26 cellular contexts compared by ENCODE assay signal in the genomic region with DNA sequence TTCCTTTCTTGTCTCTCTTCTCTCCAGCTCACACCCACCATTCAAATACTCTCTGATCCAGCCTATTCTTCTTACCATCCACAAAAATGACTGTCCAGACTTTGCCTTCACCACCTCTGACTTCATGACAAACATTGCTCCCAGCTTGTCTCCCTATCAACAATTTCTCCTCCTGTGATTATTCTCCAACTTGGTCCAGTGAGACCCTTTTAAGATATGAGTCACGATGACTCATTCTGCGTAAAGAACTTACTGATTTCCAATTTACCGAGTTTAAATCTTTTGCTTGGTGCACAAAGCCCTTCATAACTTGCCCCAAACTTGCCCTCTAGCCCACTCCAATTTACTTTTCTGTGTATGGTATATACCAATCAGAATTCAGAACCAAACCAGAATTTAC.
DNase-seq lines count a peak whose midpoint lies in the region; ATAC-seq and TF ChIP-seq lines count a peak whose summit lies in the region.
"Had no signal": no experiment of that assay in that cellular context is flagged by ENCODE, and none has a peak within 500 bp of the region (broad histone marks: within the 10 kb centered on the region; RNA-seq: fewer than 3 reads in every experiment).

No MANE protein-coding gene starts in this region.

- H3K27ac Mint-ChIP-seq in glutamatergic neuron (ENCODE audit: unreplicated experiment), result no peak overlapping the region
- H3K27ac Mint-ChIP-seq: activated CD8-positive, alpha-beta T cell treated with anti-CD3 and anti-CD28 coated beads, Interleukin-2, amount 10 ng/mL, durations not matched to agents 7 days and 5 days; activated naive CD8-positive, alpha-beta T cell treated with anti-CD3 and anti-CD28 coated beads, Interleukin-2, amount 10 ng/mL, durations not matched to agents 7 days and 5 days; GM23338 had no signal

- H3K4me1 Mint-ChIP-seq in glutamatergic neuron (ENCODE audit: low read depth, unreplicated experiment), result peaks cover 3% of the 10 kb centered on the region
- H3K4me1 Mint-ChIP-seq: activated naive CD8-positive, alpha-beta T cell treated with anti-CD3 and anti-CD28 coated beads, Interleukin-2, amount 10 ng/mL, durations not matched to agents 7 days and 5 days had no signal

- no peaks in the 10 kb centered on the region for H4K20me1 ChIP-seq in fibroblast of lung (ENCODE audit: control insufficient read depth, extremely low read depth, insufficient read depth, low read length)
- no peaks in the 10 kb centered on the region for H4K20me1 ChIP-seq in osteoblast (ENCODE audit: insufficient read depth, low read length)
- H4K20me1 ChIP-seq: BLaER1 had no signal

- H3K36me3 ChIP-seq in fibroblast of lung (ENCODE audit: control insufficient read depth, insufficient read depth, low read length) (no peaks in the 10 kb centered on the region), osteoblast (ENCODE audit: insufficient read depth, low read length) (no peaks in the 10 kb centered on the region)
- H3K36me3 ChIP-seq: BLaER1, prostate gland, SJSA1, upper lobe of left lung had no signal

- H3K4me3 ChIP-seq in fibroblast of lung (replicated peaks in 1 of 4; ENCODE audit: control extremely low read depth in 1 of 4, insufficient read depth in 1 of 4, low read depth in 3 of 4, low read length in 4 of 4), result no peak overlapping the region
- H3K4me3 ChIP-seq in osteoblast (ENCODE audit: insufficient read depth, low read length), result no peak overlapping the region
- H3K4me3 ChIP-seq: BLaER1, body of pancreas, GM23338, lung, prostate gland, SJSA1, skin epidermis, upper lobe of left lung had no signal

- H3K36me3 Mint-ChIP-seq in glutamatergic neuron (ENCODE audit: unreplicated experiment), result no peaks in the 10 kb centered on the region
- H3K36me3 Mint-ChIP-seq: activated naive CD8-positive, alpha-beta T cell treated with anti-CD3 and anti-CD28 coated beads, Interleukin-2, amount 10 ng/mL, durations not matched to agents 7 days and 5 days had no signal

- H3K9me3 ChIP-seq in fibroblast of lung (ENCODE audit: control insufficient read depth, insufficient read depth, low read depth, low read length), result no peaks in the 10 kb centered on the region
- no peaks in the 10 kb centered on the region for H3K9me3 ChIP-seq in osteoblast (ENCODE audit: low read depth, low read length)
- H3K9me3 ChIP-seq: BLaER1, body of pancreas, Caco-2, prostate gland, SJSA1, upper lobe of left lung had no signal

- peaks cover 18% of the 10 kb centered on the region for H3K4me1 ChIP-seq in fibroblast of lung (ENCODE audit: control insufficient read depth, extremely low read depth, insufficient read depth, low read length)
- peaks cover 59% of the 10 kb centered on the region for H3K4me1 ChIP-seq in osteoblast (ENCODE audit: insufficient read depth, low read length)
- H3K4me1 ChIP-seq: BLaER1, Caco-2, prostate gland had no signal

- H3K9ac ChIP-seq in fibroblast of lung (ENCODE audit: insufficient read depth, low read length), result no peak overlapping the region
- H3K9ac ChIP-seq: BLaER1, KMS-11 had no signal

- H3K4me3 Mint-ChIP-seq in glutamatergic neuron (ENCODE audit: unreplicated experiment), result no peak overlapping the region
- H3K4me3 Mint-ChIP-seq: activated CD8-positive, alpha-beta T cell treated with anti-CD3 and anti-CD28 coated beads, Interleukin-2, amount 10 ng/mL, durations not matched to agents 7 days and 5 days; activated naive CD8-positive, alpha-beta T cell treated with anti-CD3 and anti-CD28 coated beads, Interleukin-2, amount 10 ng/mL, durations not matched to agents 7 days and 5 days; GM23338 had no signal

- H2AFZ ChIP-seq in fibroblast of lung (ENCODE audit: low read length), result no peak overlapping the region
- no peak overlapping the region for H2AFZ ChIP-seq in osteoblast (ENCODE audit: low read length)
- H2AFZ ChIP-seq: GM23338 had no signal

- H3K79me2 ChIP-seq in fibroblast of lung (ENCODE audit: control insufficient read depth, insufficient read depth, low read length) (no peaks in the 10 kb centered on the region), osteoblast (ENCODE audit: insufficient read depth, low read length) (no peaks in the 10 kb centered on the region)

- no peaks in the 10 kb centered on the region for H3K27me3 Mint-ChIP-seq in glutamatergic neuron (ENCODE audit: unreplicated experiment)

- no peaks in the 10 kb centered on the region for H3K27me3 ChIP-seq in fibroblast of lung (ENCODE audit: control insufficient read depth, insufficient read depth, low read length)
- no peaks in the 10 kb centered on the region for H3K27me3 ChIP-seq in osteoblast (ENCODE audit: insufficient read depth, low read length)
- H3K27me3 ChIP-seq: BLaER1, body of pancreas, SJSA1, upper lobe of left lung had no signal

- H3K9me3 Mint-ChIP-seq in glutamatergic neuron (ENCODE audit: unreplicated experiment), result no peaks in the 10 kb centered on the region
- H3K9me3 Mint-ChIP-seq: activated naive CD8-positive, alpha-beta T cell treated with anti-CD3 and anti-CD28 coated beads, Interleukin-2, amount 10 ng/mL, durations not matched to agents 7 days and 5 days; GM23338 had no signal

- H3K27ac ChIP-seq in fibroblast of lung (ENCODE audit: insufficient read depth, low read length) (no peak overlapping the region), osteoblast (ENCODE audit: low read depth, low read length) (peak overlapping the region; percentile 38)
- H3K27ac ChIP-seq: BLaER1, body of pancreas, KMS-11, prostate gland, SJSA1, upper lobe of left lung had no signal

- peak; percentile 61 for DNase-seq in COLO829 (ENCODE audit: low spot score)
- DNase-seq in LHCN-M2 (ENCODE audit: low read depth), result peak; percentile 61
- DNase-seq in fibroblast of lung (ENCODE audit: low read depth in 2 of 2), result peak; percentile 56 to 84
- DNase-seq in osteoblast (ENCODE audit: insufficient read length, low spot score, missing footprints), result peak; percentile 67
- DNase-seq in NAMALWA (ENCODE audit: low spot score), result no peak
- DNase-seq in glutamatergic neuron, result no peak
- DNase-seq: activated CD8-positive, alpha-beta T cell treated with anti-CD3 and anti-CD28 coated beads, Interleukin-2, amount 10 ng/mL, durations not matched to agents 7 days and 5 days; activated effector memory CD4-positive, alpha-beta T cell treated with anti-CD3 and anti-CD28 coated beads, Interleukin-2, amount 50 U/mL, for 16 hours; activated naive CD8-positive, alpha-beta T cell treated with anti-CD3 and anti-CD28 coated beads, Interleukin-2, amount 10 ng/mL, durations not matched to agents 7 days and 5 days; activated T-cell treated with anti-CD3 and anti-CD28 coated beads for 4 hours; body of pancreas; Caco-2; effector memory CD4-positive, alpha-beta T cell; NCI-H2171 treated with DMSO at 0.1 percent for 48 hours; NCI-H524 treated with DMSO at 0.1 percent for 48 hours; stimulated activated CD4-positive, alpha-beta T cell treated with anti-CD3 and anti-CD28 coated beads, Interleukin-2, amount 100 ng/mL, for 24 hours; upper lobe of left lung had no signal

- ATAC-seq in GM21619 (IDR thresholded peaks at IDR 0.05; ENCODE audit: unreplicated experiment) (no peak), HG02938 (IDR thresholded peaks at IDR 0.05; ENCODE audit: unreplicated experiment) (no peak)
- ATAC-seq: activated CD8-positive, alpha-beta T cell treated with anti-CD3 and anti-CD28 coated beads, Interleukin-2, amount 10 ng/mL, durations not matched to agents 7 days and 5 days; body of pancreas; GM23338 had no signal

- H3K4me2 ChIP-seq in fibroblast of lung (ENCODE audit: extremely low read depth, insufficient read depth, low read length) (no peak overlapping the region), osteoblast (ENCODE audit: insufficient read depth, low read length) (peak overlapping the region; percentile 3)
- H3K4me2 ChIP-seq: BLaER1, GM23338, KMS-11 had no signal

- TF ChIP-seq CTCF in fibroblast of lung (conservative IDR thresholded peaks at IDR 0.05 in 1 of 2, IDR thresholded peaks at IDR 0.05 in 1 of 2; ENCODE audit: low read depth in 1 of 2, low read length in 2 of 2) (no peak), osteoblast (IDR thresholded peaks at IDR 0.05; ENCODE audit: extremely low read depth, low read depth, low read length) (no peak), glutamatergic neuron (IDR thresholded peaks at IDR 0.05; ENCODE audit: partially characterized antibody, unreplicated experiment) (no peak)

Comparison
In these comparisons a context has a peak if more than half of its experiments do, and no peak if none do; other contexts are left out.
1. DNase-seq: peak in COLO829 (single experiment), LHCN-M2 (single experiment), fibroblast of lung (2 of 2) and osteoblast (single experiment); none in NAMALWA (single experiment) and glutamatergic neuron (single experiment).